In the genomic region with DNA sequence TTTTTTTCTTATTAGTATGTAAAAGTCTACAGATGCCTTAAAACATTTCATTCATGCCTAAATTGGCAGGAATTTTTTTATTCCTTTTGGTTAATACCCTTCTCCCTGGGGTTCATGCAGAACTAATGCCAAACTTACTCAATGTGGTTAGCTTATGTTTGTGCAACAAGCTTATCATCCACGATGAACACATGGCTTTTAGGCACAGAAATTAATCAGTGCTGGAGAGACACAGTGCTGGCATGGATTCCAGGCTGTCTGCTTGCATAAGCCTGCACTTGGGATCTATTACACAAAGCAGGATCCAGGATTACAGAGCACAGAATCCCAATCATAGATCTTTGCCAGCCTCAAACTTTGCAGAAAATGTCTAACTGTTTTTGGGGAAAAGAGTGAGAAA, we compare ENCODE assay signal across 11 cellular contexts.
DNase-seq lines count a peak whose midpoint lies in the region; ATAC-seq and TF ChIP-seq lines count a peak whose summit lies in the region.
"Had no signal": no experiment of that assay in that cellular context is flagged by ENCODE, and none has a peak within 500 bp of the region (broad histone marks: within the 10 kb centered on the region; RNA-seq: fewer than 3 reads in every experiment).

No MANE protein-coding gene starts in this region.

- H3K4me1 ChIP-seq in muscle layer of colon (ENCODE audit: insufficient read depth, low read length) = peaks cover 36% of the 10 kb centered on the region

- no peaks in the 10 kb centered on the region for H3K36me3 ChIP-seq in MG63
- H3K36me3 ChIP-seq in muscle layer of colon (ENCODE audit: insufficient read depth, low read length) = no peaks in the 10 kb centered on the region
- H3K36me3 ChIP-seq: neutrophil had no signal

- no peaks in the 10 kb centered on the region for H3K9me3 ChIP-seq in MG63
- H3K9me3 ChIP-seq in muscle layer of colon (ENCODE audit: low read length) = no peaks in the 10 kb centered on the region
- H3K9me3 ChIP-seq: neutrophil had no signal

- POLR2A ChIA-PET in AG04449 (lab: Yijun Ruan, JAX) = interaction anchor here (0.8 kb wide), 2 partner anchors 29 to 65 kb away, joined by 3 read pairs; no protein-coding TSS in a partner anchor

- H3K27ac ChIP-seq in muscle layer of colon (ENCODE audit: low read depth, low read length) = peak overlapping the region; percentile 27
- H3K27ac ChIP-seq: neutrophil had no signal

- DNase-seq in AG04449 (ENCODE audit: low read depth, low spot score) = peak; percentile 96
- DNase-seq in MG63 = peak; percentile 72
- peak; percentile 98 for DNase-seq in fibroblast of gingiva (ENCODE audit: low read depth)
- DNase-seq: activated CD4-positive, alpha-beta T cell treated with anti-CD3 and anti-CD28 coated beads, Interleukin-2, amount 50 U/mL, for 1 hour; NCI-H1048 had no signal

- H3K9ac ChIP-seq in muscle layer of colon (ENCODE audit: low read length) = no peak overlapping the region

- H3K4me3 ChIP-seq in AG04449 (ENCODE audit: low read depth, low read length) = no peak overlapping the region
- no peak overlapping the region for H3K4me3 ChIP-seq in MG63
- no peak overlapping the region for H3K4me3 ChIP-seq in muscle layer of colon (ENCODE audit: low read depth in 1 of 2, low read length in 2 of 2)

- ATAC-seq in HG02885 (IDR thresholded peaks at IDR 0.05; ENCODE audit: poor library complexity, unreplicated experiment) = no peak
- ATAC-seq in HG03432 (IDR thresholded peaks at IDR 0.05; ENCODE audit: unreplicated experiment) = no peak
- no peak for ATAC-seq in HG02571 (IDR thresholded peaks at IDR 0.05; ENCODE audit: unreplicated experiment)
- ATAC-seq in HG03442 (IDR thresholded peaks at IDR 0.05; ENCODE audit: unreplicated experiment) = no peak

- CTCF ChIA-PET in AG04449 (lab: Yijun Ruan, JAX) = no interaction called here

- TF ChIP-seq CTCF in AG04449 (IDR thresholded peaks at IDR 0.05; ENCODE audit: insufficient read depth, low read length, missing control alignments) = no peak

- no peaks in the 10 kb centered on the region for H3K27me3 ChIP-seq in MG63
- no peaks in the 10 kb centered on the region for H3K27me3 ChIP-seq in muscle layer of colon (ENCODE audit: control insufficient read depth in 1 of 2, insufficient read depth in 2 of 2, low read length in 2 of 2)
- H3K27me3 ChIP-seq: neutrophil had no signal
